ENCODE assay signal across 8 cellular contexts in the genomic region with DNA sequence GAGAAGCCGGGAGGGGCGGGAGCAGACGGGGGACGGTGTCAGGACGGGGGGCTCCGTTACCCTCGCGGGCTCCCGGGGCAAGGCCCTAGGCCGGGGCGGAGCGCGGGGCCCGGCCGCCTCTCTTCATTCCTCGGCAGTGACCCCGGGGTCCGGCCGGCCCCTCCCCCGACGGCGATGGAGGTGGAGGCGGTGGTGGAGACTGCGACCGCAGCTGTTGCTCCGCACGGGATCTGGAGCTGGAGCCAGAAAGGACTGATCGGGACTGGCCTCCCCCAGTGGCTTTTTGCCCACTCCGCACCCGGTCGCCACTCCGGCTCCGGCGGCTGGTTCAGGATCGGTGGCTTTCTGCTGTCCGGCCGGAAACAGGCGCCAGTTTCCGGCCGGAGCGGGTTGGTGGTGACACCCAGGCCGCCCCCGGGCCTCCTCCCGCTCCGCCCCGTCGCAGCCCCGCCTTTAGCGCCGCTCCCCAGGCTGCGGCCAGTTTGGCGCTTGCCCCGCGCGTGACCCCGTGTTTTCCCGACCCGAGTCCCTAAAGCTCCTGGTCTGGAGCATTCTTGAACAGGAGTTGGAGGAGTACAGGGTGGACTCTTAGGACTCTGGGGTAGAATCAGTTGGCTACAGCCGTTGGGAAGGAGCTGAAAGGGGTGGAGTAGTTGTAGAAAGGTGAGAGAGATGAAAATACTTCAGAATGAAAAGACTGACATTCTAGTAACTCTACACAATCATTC. TPM values are rescaled to one million over a fixed set of nuclear protein-coding genes. Genes with fewer than 3 reads are reported as not detected.
DNase-seq lines count a peak whose midpoint lies in the region; ATAC-seq and TF ChIP-seq lines count a peak whose summit lies in the region.

A gene (minus strand): TSS at position 339 of the 728 bp plus-strand sequence. CDS start 33,216 bp downstream, outside the sequence.

- H3K27me3 ChIP-seq in KMS-11 (ENCODE audit: insufficient read depth, low read depth) (no peaks in the 10 kb centered on the region), neural cell (ENCODE audit: insufficient read depth, low read depth, low read length) (no peaks in the 10 kb centered on the region)

- H3K4me1 Mint-ChIP-seq in stimulated activated naive CD8-positive, alpha-beta T cell treated with anti-CD3 and anti-CD28 coated beads, Interleukin-15, Interleukin-2, amounts not matched to agents 100 ng/mL and 50 ng/mL, for 24 hours (ENCODE audit: low read depth), result peaks cover 42% of the 10 kb centered on the region

- peaks cover 26% of the 10 kb centered on the region for H3K4me1 ChIP-seq in KMS-11 (ENCODE audit: low read depth, poor library complexity, severe bottlenecking)

- TF ChIP-seq RAD21 in neural cell (conservative IDR thresholded peaks at IDR 0.05), result no peak

- H3K27me3 Mint-ChIP-seq in stimulated activated naive CD8-positive, alpha-beta T cell treated with anti-CD3 and anti-CD28 coated beads, Interleukin-15, Interleukin-2, amounts not matched to agents 100 ng/mL and 50 ng/mL, for 24 hours, result peaks cover 6% of the 10 kb centered on the region

- peak within 1 kb of the TSS; percentile 62 for H3K4me2 ChIP-seq in KMS-11
- peak within 1 kb of the TSS; percentile 60 for H3K4me2 ChIP-seq in neural cell (ENCODE audit: low read length)

- H3K9me2 ChIP-seq in neural cell (ENCODE audit: insufficient read depth, low read length), result no peaks in the 10 kb centered on the region

- peaks cover 6% of the 10 kb centered on the region for H3F3A ChIP-seq in neural cell (ENCODE audit: insufficient read depth, low read length, poor library complexity, severe bottlenecking)

- H3K27ac Mint-ChIP-seq in stimulated activated naive CD8-positive, alpha-beta T cell treated with anti-CD3 and anti-CD28 coated beads, Interleukin-15, Interleukin-2, amounts not matched to agents 100 ng/mL and 50 ng/mL, for 24 hours, result peak within 1 kb of the TSS; percentile 97

- TF ChIP-seq CTCF in KMS-11 (conservative IDR thresholded peaks at IDR 0.05; ENCODE audit: low read depth, low read length) (no peak; the same call in 1 of the 2 replicates), fibroblast of villous mesenchyme (IDR thresholded peaks at IDR 0.05; ENCODE audit: insufficient read depth, low read depth, low read length) (no peak), neural cell (IDR thresholded peaks at IDR 0.05; ENCODE audit: poor library complexity, severe bottlenecking) (peak; percentile 19)

- H3K9ac ChIP-seq in KMS-11 (peak within 1 kb of the TSS; percentile 69), neural cell (ENCODE audit: low read length) (peak within 1 kb of the TSS; percentile 77)

- no peaks in the 10 kb centered on the region for H3K9me3 ChIP-seq in neural cell (ENCODE audit: low read length)

- peak within 1 kb of the TSS; percentile 99 for H3K4me3 Mint-ChIP-seq in stimulated activated naive CD8-positive, alpha-beta T cell treated with anti-CD3 and anti-CD28 coated beads, Interleukin-15, Interleukin-2, amounts not matched to agents 100 ng/mL and 50 ng/mL, for 24 hours

- peak within 1 kb of the TSS; percentile 87 for H2AFZ ChIP-seq in KMS-11 (ENCODE audit: low read depth)
- H2AFZ ChIP-seq in neural cell (ENCODE audit: low read depth, low read length), result peak within 1 kb of the TSS; percentile 92

- H3K27ac ChIP-seq in KMS-11 (peak within 1 kb of the TSS; percentile 33), neural cell (ENCODE audit: low read length) (peak within 1 kb of the TSS; percentile 57)

- ATAC-seq in GM21717 (IDR thresholded peaks at IDR 0.05; ENCODE audit: unreplicated experiment), result peak; percentile 66

- H3K36me3 Mint-ChIP-seq in stimulated activated naive CD8-positive, alpha-beta T cell treated with anti-CD3 and anti-CD28 coated beads, Interleukin-15, Interleukin-2, amounts not matched to agents 100 ng/mL and 50 ng/mL, for 24 hours (ENCODE audit: low read depth), result peaks cover 23% of the 10 kb centered on the region

- H3K79me2 ChIP-seq in KMS-11 (ENCODE audit: insufficient read depth, low read depth), result peaks cover 37% of the 10 kb centered on the region
- peaks cover 19% of the 10 kb centered on the region for H3K79me2 ChIP-seq in neural cell (replicated peaks; ENCODE audit: insufficient read depth, low read length)

- peak; percentile 73 for DNase-seq in DMS153 treated with DMSO at 0.1 percent for 48 hours (lab: John Stamatoyannopoulos, UW; ENCODE audit: unreplicated experiment)
- peak; percentile 93 for DNase-seq in RPMI8226
- peak; percentile 53 for DNase-seq in activated gamma-delta T cell (lab: John Stamatoyannopoulos, UW)
- peak; percentile 90 for DNase-seq in fibroblast of villous mesenchyme (ENCODE audit: low read depth)

- H4K20me1 ChIP-seq in KMS-11 (ENCODE audit: insufficient read depth) (0 out of 2 replicates have a peak, but pooled peaks cover 4% of the 10 kb centered on the region), neural cell (ENCODE audit: insufficient read depth) (no peaks in the 10 kb centered on the region)

- TF ChIP-seq EP300 in neural cell (conservative IDR thresholded peaks at IDR 0.05; ENCODE audit: poor library complexity, severe bottlenecking), result no peak

- no peaks in the 10 kb centered on the region for H3K36me3 ChIP-seq in KMS-11 (ENCODE audit: insufficient read depth)
- H3K36me3 ChIP-seq in neural cell (ENCODE audit: insufficient read depth, low read length), result no peaks in the 10 kb centered on the region

- no peaks in the 10 kb centered on the region for H3K9me3 Mint-ChIP-seq in stimulated activated naive CD8-positive, alpha-beta T cell treated with anti-CD3 and anti-CD28 coated beads, Interleukin-15, Interleukin-2, amounts not matched to agents 100 ng/mL and 50 ng/mL, for 24 hours

- H3K4me3 ChIP-seq in KMS-11 (IDR thresholded peaks at IDR 0.05; ENCODE audit: insufficient read depth, low read depth, low read length) (peak within 1 kb of the TSS; percentile 100), fibroblast of villous mesenchyme (ENCODE audit: low read depth, low read length) (peak within 1 kb of the TSS; percentile 94), neural cell (ENCODE audit: low read length) (peak within 1 kb of the TSS; percentile 89)

TF ChIP-seq in neural cell, 6 proteins besides CTCF, POLR2A, EP300 and RAD21:
- TF ChIP-seq TAF1 (IDR thresholded peaks at IDR 0.05; ENCODE audit: low read depth) (no peak), SMC3 (conservative IDR thresholded peaks at IDR 0.05; ENCODE audit: poor library complexity) (no peak), MXI1 (conservative IDR thresholded peaks at IDR 0.05; ENCODE audit: poor library complexity, severe bottlenecking) (peak; percentile 48), EZH2 (IDR thresholded peaks at IDR 0.05; ENCODE audit: borderline replicate concordance, insufficient read depth, low read length, poor library complexity, severe bottlenecking) (no peak), POLR2AphosphoS5 (IDR thresholded peaks at IDR 0.05) (peak; percentile 68)
- TF ChIP-seq, protein P1, sequence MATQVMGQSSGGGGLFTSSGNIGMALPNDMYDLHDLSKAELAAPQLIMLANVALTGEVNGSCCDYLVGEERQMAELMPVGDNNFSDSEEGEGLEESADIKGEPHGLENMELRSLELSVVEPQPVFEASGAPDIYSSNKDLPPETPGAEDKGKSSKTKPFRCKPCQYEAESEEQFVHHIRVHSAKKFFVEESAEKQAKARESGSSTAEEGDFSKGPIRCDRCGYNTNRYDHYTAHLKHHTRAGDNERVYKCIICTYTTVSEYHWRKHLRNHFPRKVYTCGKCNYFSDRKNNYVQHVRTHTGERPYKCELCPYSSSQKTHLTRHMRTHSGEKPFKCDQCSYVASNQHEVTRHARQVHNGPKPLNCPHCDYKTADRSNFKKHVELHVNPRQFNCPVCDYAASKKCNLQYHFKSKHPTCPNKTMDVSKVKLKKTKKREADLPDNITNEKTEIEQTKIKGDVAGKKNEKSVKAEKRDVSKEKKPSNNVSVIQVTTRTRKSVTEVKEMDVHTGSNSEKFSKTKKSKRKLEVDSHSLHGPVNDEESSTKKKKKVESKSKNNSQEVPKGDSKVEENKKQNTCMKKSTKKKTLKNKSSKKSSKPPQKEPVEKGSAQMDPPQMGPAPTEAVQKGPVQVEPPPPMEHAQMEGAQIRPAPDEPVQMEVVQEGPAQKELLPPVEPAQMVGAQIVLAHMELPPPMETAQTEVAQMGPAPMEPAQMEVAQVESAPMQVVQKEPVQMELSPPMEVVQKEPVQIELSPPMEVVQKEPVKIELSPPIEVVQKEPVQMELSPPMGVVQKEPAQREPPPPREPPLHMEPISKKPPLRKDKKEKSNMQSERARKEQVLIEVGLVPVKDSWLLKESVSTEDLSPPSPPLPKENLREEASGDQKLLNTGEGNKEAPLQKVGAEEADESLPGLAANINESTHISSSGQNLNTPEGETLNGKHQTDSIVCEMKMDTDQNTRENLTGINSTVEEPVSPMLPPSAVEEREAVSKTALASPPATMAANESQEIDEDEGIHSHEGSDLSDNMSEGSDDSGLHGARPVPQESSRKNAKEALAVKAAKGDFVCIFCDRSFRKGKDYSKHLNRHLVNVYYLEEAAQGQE (IDR thresholded peaks at IDR 0.05; ENCODE audit: borderline replicate concordance), result no peak

RNA-seq across cellular contexts. Expression of the gene that starts here (rescaled TPM):
- 15.1 and 15.8 TPM in 2 replicates for total RNA-seq in fibroblast of villous mesenchyme
- polyA plus RNA-seq in neural cell, result 2.1 and 5.4 TPM in 2 replicates
- polyA minus RNA-seq in neural cell, result 7.1 and 8.9 TPM in 2 replicates

Comparison
In these comparisons a context has a peak if more than half of its experiments do, and no peak if none do; other contexts are left out.
1. Peak in every context shown above with its lines: DNase-seq, ATAC-seq, H3K4me3 ChIP-seq and H3K27ac ChIP-seq.